ENCODE assay signal across 33 cellular contexts in the genomic region with DNA sequence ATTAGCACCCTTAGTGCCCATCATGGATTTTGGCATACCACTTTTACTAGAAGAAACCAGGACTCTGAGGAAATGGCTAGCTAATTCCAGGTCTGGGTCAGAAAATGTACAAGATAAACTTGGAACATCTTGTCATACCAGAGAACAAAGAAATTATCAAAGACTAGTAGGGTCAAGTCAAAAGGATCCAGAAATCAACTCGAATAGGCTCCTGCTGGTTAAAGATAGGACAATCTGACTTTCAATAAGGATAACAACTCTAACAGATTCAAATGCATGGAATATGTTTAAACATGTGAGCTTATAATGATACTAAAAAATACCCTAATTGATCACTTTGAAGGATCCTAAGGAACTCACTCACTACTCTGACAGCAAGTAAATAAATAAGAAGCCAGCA.
"Had no signal": no experiment of that assay in that cellular context is flagged by ENCODE, and none has a peak within 500 bp of the region (broad histone marks: within the 10 kb centered on the region; RNA-seq: fewer than 3 reads in every experiment).

No MANE protein-coding gene starts in this region.

- H3K27ac ChIP-seq: heart right ventricle, left lung, pancreas, prostate gland, skin epidermis, stomach, suprapubic skin, thoracic aorta, tibial artery, upper lobe of right lung had no signal

- H3K9me3 Mint-ChIP-seq: immature natural killer cell; naive thymus-derived CD4-positive, alpha-beta T cell; natural killer cell treated with Interleukin-12 subunit alpha and Interleukin-12 subunit beta and Interleukin-15 and Interleukin-18, amount 100 ng/mL, for 72 hours; stimulated activated naive B cell treated with anti-CD40 and anti-IgM and Interleukin-4, amounts not matched to agents 10 μg/mL and 1 μg/mL and 100 μg/mL, for 72 hours had no signal

- ATAC-seq: heart right ventricle; left colon; left lung; mucosa of descending colon; naive thymus-derived CD4-positive, alpha-beta T cell; natural killer cell treated with Interleukin-12 subunit alpha and Interleukin-12 subunit beta and Interleukin-15 and Interleukin-18, amount 100 ng/mL, for 72 hours; pancreas; right cardiac atrium; sciatic nerve; stimulated activated naive B cell treated with anti-CD40 and anti-IgM and Interleukin-4, amounts not matched to agents 10 μg/mL and 1 μg/mL and 100 μg/mL, for 72 hours; stimulated activated naive CD8-positive, alpha-beta T cell treated with anti-CD3 and anti-CD28 coated beads, Interleukin-15, Interleukin-2, amounts not matched to agents 100 U/mL and 50 U/mL, for 24 hours; upper lobe of right lung had no signal

- H3K27me3 ChIP-seq: heart right ventricle, left lung, pancreas, stomach, suprapubic skin, tibial artery, upper lobe of right lung had no signal

- H3K27ac Mint-ChIP-seq: immature natural killer cell; naive thymus-derived CD4-positive, alpha-beta T cell; natural killer cell treated with Interleukin-12 subunit alpha and Interleukin-12 subunit beta and Interleukin-15 and Interleukin-18, amount 100 ng/mL, for 72 hours; stimulated activated naive B cell treated with anti-CD40 and anti-IgM and Interleukin-4, amounts not matched to agents 10 μg/mL and 1 μg/mL and 100 μg/mL, for 72 hours had no signal

- H3K4me3 Mint-ChIP-seq: immature natural killer cell; naive thymus-derived CD4-positive, alpha-beta T cell; natural killer cell treated with Interleukin-12 subunit alpha and Interleukin-12 subunit beta and Interleukin-15 and Interleukin-18, amount 100 ng/mL, for 72 hours; stimulated activated naive B cell treated with anti-CD40 and anti-IgM and Interleukin-4, amounts not matched to agents 10 μg/mL and 1 μg/mL and 100 μg/mL, for 72 hours had no signal

- H3K36me3 ChIP-seq: heart right ventricle, left lung, pancreas, prostate gland, stomach, suprapubic skin, thoracic aorta, tibial artery, upper lobe of right lung had no signal

- H3K4me1 ChIP-seq: pancreas, prostate gland had no signal

- H3K4me3 ChIP-seq: heart right ventricle, left lung, lung, mucosa of descending colon, pancreas, prostate gland, skin epidermis, stomach, suprapubic skin, thoracic aorta, tibial artery, upper lobe of right lung had no signal

- H3K9me3 ChIP-seq: heart right ventricle, left lung, mucosa of descending colon, pancreas, prostate gland, stomach, suprapubic skin, thoracic aorta, tibial artery, upper lobe of right lung had no signal

- H3K36me3 Mint-ChIP-seq: immature natural killer cell; natural killer cell treated with Interleukin-12 subunit alpha and Interleukin-12 subunit beta and Interleukin-15 and Interleukin-18, amount 100 ng/mL, for 72 hours; stimulated activated naive B cell treated with anti-CD40 and anti-IgM and Interleukin-4, amounts not matched to agents 10 μg/mL and 1 μg/mL and 100 μg/mL, for 72 hours had no signal

- FAIRE-seq: islet of Langerhans, kidney, pancreas, urothelium cell line had no signal

- H3K27me3 Mint-ChIP-seq: naive thymus-derived CD4-positive, alpha-beta T cell; stimulated activated naive B cell treated with anti-CD40 and anti-IgM and Interleukin-4, amounts not matched to agents 10 μg/mL and 1 μg/mL and 100 μg/mL, for 72 hours had no signal

- DNase-seq: heart right ventricle; hippocampal formation; immature natural killer cell; kidney; left colon; left lung; midbrain; mucosa of descending colon; naive thymus-derived CD4-positive, alpha-beta T cell; nucleus accumbens; pancreas; posterior cingulate gyrus; retina; right cardiac atrium; stimulated activated CD4-positive, alpha-beta T cell treated with anti-CD3 and anti-CD28 coated beads, Interleukin-12 subunit alpha, Interleukin-12 subunit beta, amount 100 ng/mL, for 4 hours; stimulated activated CD4-positive, alpha-beta T cell treated with anti-CD3 and anti-CD28 coated beads, Interleukin-15, amount 100 ng/mL, for 24 hours; stimulated activated CD4-positive, alpha-beta T cell treated with anti-CD3 and anti-CD28 coated beads, Interleukin-2, amount 100 ng/mL, for 24 hours; stimulated activated CD4-positive, alpha-beta T cell treated with anti-CD3 and anti-CD28 coated beads, Interleukin-4, amount 100 ng/mL, for 1 hour; stimulated activated naive B cell treated with anti-CD40 and anti-IgM and Interleukin-4, amounts not matched to agents 10 μg/mL and 1 μg/mL and 100 μg/mL, for 72 hours; stimulated activated naive CD8-positive, alpha-beta T cell treated with anti-CD3 and anti-CD28 coated beads, Interleukin-15, Interleukin-2, amounts not matched to agents 100 U/mL and 50 U/mL, for 24 hours; stomach; tibial artery; trophoblast cell; upper lobe of right lung had no signal
